Comparison of ENCODE assay signal across 32 cellular contexts in genomic region chr16:49529646-49530045, GRCh38.
DNase-seq lines count a peak whose midpoint lies in the region; ATAC-seq and TF ChIP-seq lines count a peak whose summit lies in the region.
"Had no signal": no experiment of that assay in that cellular context is flagged by ENCODE, and none has a peak within 500 bp of the region (broad histone marks: within the 10 kb centered on the region; RNA-seq: fewer than 3 reads in every experiment).

No MANE protein-coding gene starts in this region.

- H3K4me1 ChIP-seq in Karpas-422 (ENCODE audit: low read length) = peaks cover 43% of the 10 kb centered on the region
- peaks cover 33% of the 10 kb centered on the region for H3K4me1 ChIP-seq in BE2C
- H3K4me1 ChIP-seq: Caco-2, prostate gland, tibial artery had no signal

- H3K27me3 ChIP-seq in Karpas-422 (ENCODE audit: low read length) (no peaks in the 10 kb centered on the region), BE2C (no peaks in the 10 kb centered on the region)
- H3K27me3 ChIP-seq: cardiac muscle cell, sigmoid colon, tibial artery had no signal

- DNase-seq in Karpas-422 (no peak), iPS-NIHi11 (ENCODE audit: low spot score) (peak; percentile 39), BE2C (no peak)
- no peak for DNase-seq in stimulated activated CD4-positive, alpha-beta T cell treated with anti-CD3 and anti-CD28 coated beads, Interleukin-4, amount 100 ng/mL, for 24 hours
- DNase-seq: activated CD8-positive, alpha-beta memory T cell treated with anti-CD3 and anti-CD28 coated beads for 24 hours; C1 segment of cervical spinal cord; Caco-2; DMS79 treated with DMSO at 0.1 percent for 48 hours; effector memory CD4-positive, alpha-beta T cell; H7; hypothalamus; left colon; mammary epithelial cell; NCI-H1092 treated with DMSO at 0.1 percent for 48 hours; NCI-H187 treated with DMSO at 0.1 percent for 48 hours; NCI-H2171; NCI-H524; nucleus accumbens; SHP77 treated with DMSO at 0.1 percent for 48 hours; sigmoid colon; stimulated activated CD4-positive, alpha-beta T cell treated with anti-CD3 and anti-CD28 coated beads, Interleukin-12 subunit alpha, Interleukin-12 subunit beta, amount 100 ng/mL, for 4 hours; stimulated activated CD4-positive, alpha-beta T cell treated with anti-CD3 and anti-CD28 coated beads, Interleukin-2, amount 100 ng/mL, for 48 hours; tibial artery had no signal

- no peak overlapping the region; the same call in 1 of the 2 replicates for H3K4me3 ChIP-seq in Karpas-422 (ENCODE audit: low read length)
- no peak overlapping the region for H3K4me3 ChIP-seq in BE2C (ENCODE audit: low read depth, low read length)
- H3K4me3 ChIP-seq: cardiac muscle cell, coronary artery, prostate gland, sigmoid colon, tibial artery had no signal

- peak; percentile 21 for ATAC-seq in stimulated activated memory B cell treated with anti-CD40 and anti-IgM and Interleukin-4, amounts not matched to agents 10 μg/mL and 1 μg/mL and 100 μg/mL, for 72 hours
- ATAC-seq in GM19351 (IDR thresholded peaks at IDR 0.05; ENCODE audit: unreplicated experiment) = no peak
- ATAC-seq: activated naive CD4-positive, alpha-beta T cell treated with anti-CD3 and anti-CD28 coated beads, Interleukin-2, amount 50 U/mL, for 72 hours; left colon; Panc1 had no signal

- no peak overlapping the region for H3K27ac Mint-ChIP-seq in stimulated activated memory B cell treated with anti-CD40 and anti-IgM and Interleukin-4, amounts not matched to agents 10 μg/mL and 1 μg/mL and 100 μg/mL, for 72 hours
- H3K27ac Mint-ChIP-seq: T-helper 2 cell treated with Interferon-gamma antibody and Interleukin-4, amounts not matched to agents 5 μg/mL and 100 μg/mL, for 36 hours had no signal

- no peaks in the 10 kb centered on the region for H4K20me1 ChIP-seq in Karpas-422 (ENCODE audit: insufficient read depth, low read depth, low read length)

- no peaks in the 10 kb centered on the region for H3K9me2 ChIP-seq in Karpas-422 (replicated peaks; ENCODE audit: insufficient read depth, low read length)

- H3K9ac ChIP-seq in Karpas-422 (ENCODE audit: low read length) = no peak overlapping the region

- H3K27ac ChIP-seq in Karpas-422 (ENCODE audit: low read length) = no peak overlapping the region
- H3K27ac ChIP-seq: prostate gland, tibial artery had no signal

- H3K79me2 ChIP-seq in Karpas-422 (ENCODE audit: low read length) = no peaks in the 10 kb centered on the region

- H3K36me3 Mint-ChIP-seq in stimulated activated memory B cell treated with anti-CD40 and anti-IgM and Interleukin-4, amounts not matched to agents 10 μg/mL and 1 μg/mL and 100 μg/mL, for 72 hours = no peaks in the 10 kb centered on the region
- H3K36me3 Mint-ChIP-seq: activated naive CD4-positive, alpha-beta T cell treated with anti-CD3 and anti-CD28 coated beads, Interleukin-2, amount 50 U/mL, for 72 hours had no signal

- H3K4me1 Mint-ChIP-seq in stimulated activated memory B cell treated with anti-CD40 and anti-IgM and Interleukin-4, amounts not matched to agents 10 μg/mL and 1 μg/mL and 100 μg/mL, for 72 hours = peaks cover 17% of the 10 kb centered on the region

- H3K4me3 Mint-ChIP-seq in stimulated activated memory B cell treated with anti-CD40 and anti-IgM and Interleukin-4, amounts not matched to agents 10 μg/mL and 1 μg/mL and 100 μg/mL, for 72 hours = no peak overlapping the region
- H3K4me3 Mint-ChIP-seq: T-helper 2 cell treated with Interferon-gamma antibody and Interleukin-4, amounts not matched to agents 5 μg/mL and 100 μg/mL, for 36 hours had no signal

- H3K36me3 ChIP-seq in Karpas-422 (ENCODE audit: insufficient read depth, low read length) = no peaks in the 10 kb centered on the region
- H3K36me3 ChIP-seq in BE2C = no peaks in the 10 kb centered on the region
- H3K36me3 ChIP-seq: cardiac muscle cell, prostate gland, sigmoid colon, tibial artery had no signal

- H2AFZ ChIP-seq in Karpas-422 (ENCODE audit: low read length) = no peak overlapping the region

- peaks cover 57% of the 10 kb centered on the region for H3K27me3 Mint-ChIP-seq in stimulated activated memory B cell treated with anti-CD40 and anti-IgM and Interleukin-4, amounts not matched to agents 10 μg/mL and 1 μg/mL and 100 μg/mL, for 72 hours

- H3K4me2 ChIP-seq in Karpas-422 (ENCODE audit: low read depth, low read length, poor library complexity, severe bottlenecking) = peak overlapping the region; percentile 42

- H3K9me3 ChIP-seq in Karpas-422 (ENCODE audit: low read length) (no peaks in the 10 kb centered on the region), BE2C (no peaks in the 10 kb centered on the region)
- H3K9me3 ChIP-seq: Caco-2, prostate gland, sigmoid colon, tibial artery had no signal

- no peaks in the 10 kb centered on the region for H3K9me3 Mint-ChIP-seq in stimulated activated memory B cell treated with anti-CD40 and anti-IgM and Interleukin-4, amounts not matched to agents 10 μg/mL and 1 μg/mL and 100 μg/mL, for 72 hours
- H3K9me3 Mint-ChIP-seq: activated naive CD4-positive, alpha-beta T cell treated with anti-CD3 and anti-CD28 coated beads, Interleukin-2, amount 50 U/mL, for 72 hours; T-helper 2 cell treated with Interferon-gamma antibody and Interleukin-4, amounts not matched to agents 5 μg/mL and 100 μg/mL, for 36 hours had no signal

- TF ChIP-seq CTCF in GM12873 (IDR thresholded peaks at IDR 0.05; ENCODE audit: insufficient read depth, low read depth, low read length, missing control alignments) = peak; percentile 25
- no peak for TF ChIP-seq CTCF in BE2C (IDR thresholded peaks at IDR 0.05; ENCODE audit: low read depth, low read length)
